Comparison of ENCODE assay signal across 26 cellular contexts in the genomic region with DNA sequence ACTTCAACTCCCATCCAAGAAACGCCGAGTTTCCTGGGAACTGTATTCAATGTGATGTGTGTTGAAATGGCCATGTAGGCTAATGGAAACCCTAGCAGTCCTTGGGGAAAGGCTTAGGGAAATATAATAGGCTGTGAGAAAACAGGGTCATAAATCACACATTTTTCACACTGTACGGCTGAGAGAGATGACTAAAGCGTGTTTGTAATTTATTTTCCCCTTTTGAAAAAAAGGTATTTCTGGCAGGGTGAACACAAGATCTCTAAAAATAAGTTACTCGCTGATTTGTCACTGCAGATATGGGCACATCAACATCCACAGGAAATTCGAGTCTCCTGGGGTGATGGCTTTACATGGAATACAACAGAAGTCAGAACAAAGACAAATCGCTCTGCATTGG.
DNase-seq lines count a peak whose midpoint lies in the region; ATAC-seq and TF ChIP-seq lines count a peak whose summit lies in the region.
"Had no signal": no experiment of that assay in that cellular context is flagged by ENCODE, and none has a peak within 500 bp of the region (broad histone marks: within the 10 kb centered on the region; RNA-seq: fewer than 3 reads in every experiment).

No MANE protein-coding gene starts in this region.

- TF ChIP-seq CTCF in astrocyte of the spinal cord (IDR thresholded peaks at IDR 0.05; ENCODE audit: low read depth, low read length) (no peak), nephron (IDR thresholded peaks at IDR 0.05; ENCODE audit: unreplicated experiment in 3 of 3) (no peak), GM10248 (IDR thresholded peaks at IDR 0.05; ENCODE audit: control extremely low read depth, extremely low read depth, low read depth, missing control alignments) (no peak), mucosa of descending colon (IDR thresholded peaks at IDR 0.05) (no peak)

- no peaks in the 10 kb centered on the region for H3K9me3 Mint-ChIP-seq in nephron

- intact Hi-C loops in mucosa of descending colon (cut with DNase I, micrococcal nuclease), result no loop called here

- H3K4me3 Mint-ChIP-seq in nephron, result peak overlapping the region in 1 of 3 experiments; percentile 32
- H3K4me3 Mint-ChIP-seq: CD8-positive, alpha-beta T cell; effector memory CD8-positive, alpha-beta T cell had no signal

- H3K36me3 Mint-ChIP-seq in nephron (ENCODE audit: low read depth), result no peaks in the 10 kb centered on the region
- H3K36me3 Mint-ChIP-seq: CD8-positive, alpha-beta T cell had no signal

- ATAC-seq in mucosa of descending colon, result no peak
- ATAC-seq: CD8-positive, alpha-beta T cell; effector memory CD8-positive, alpha-beta T cell; lower lobe of right lung; right lobe of liver; stimulated activated naive CD8-positive, alpha-beta T cell treated with anti-CD3 and anti-CD28 coated beads, Interleukin-15, Interleukin-2, amounts not matched to agents 100 U/mL and 50 U/mL, for 24 hours had no signal

- peaks cover 46% of the 10 kb centered on the region for H3K4me1 Mint-ChIP-seq in nephron

- H3K4me3 ChIP-seq in astrocyte of the spinal cord (ENCODE audit: low read depth, low read length), result no peak overlapping the region
- no peak overlapping the region for H3K4me3 ChIP-seq in mucosa of descending colon
- H3K4me3 ChIP-seq: esophagus squamous epithelium, hepatocyte, lower lobe of right lung, right lobe of liver, SJCRH30 had no signal

- in situ Hi-C loops in astrocyte of the spinal cord (cut with HindIII; ENCODE audit: low sequenced_read_pairs), result no loop called here

- no peaks in the 10 kb centered on the region for H3K36me3 ChIP-seq in mucosa of descending colon (ENCODE audit: low read depth)
- H3K36me3 ChIP-seq: esophagus squamous epithelium, lower lobe of right lung, right lobe of liver, SJCRH30 had no signal

- POLR2A ChIA-PET in GM10248 (lab: Yijun Ruan, JAX), result no interaction called here

- H3K9me3 ChIP-seq in mucosa of descending colon, result no peaks in the 10 kb centered on the region
- H3K9me3 ChIP-seq: esophagus squamous epithelium, lower lobe of right lung, right lobe of liver, SJCRH30 had no signal

- H3K27me3 Mint-ChIP-seq in nephron (ENCODE audit: low read depth), result peaks cover 13% of the 10 kb centered on the region
- H3K27me3 Mint-ChIP-seq: effector memory CD8-positive, alpha-beta T cell had no signal

- DNase-seq in SHP77 treated with DMSO at 0.1 percent for 48 hours (lab: John Stamatoyannopoulos, UW) (peak; percentile 43), SHP77 (lab: John Stamatoyannopoulos, UW) (no peak), astrocyte of the spinal cord (ENCODE audit: low read depth, low spot score) (peak; percentile 53), OCI-M2 (lab: John Stamatoyannopoulos, UW; ENCODE audit: unreplicated experiment) (no peak), GM10248 (ENCODE audit: extremely low spot score) (no peak), mucosa of descending colon (no peak)
- no peak for DNase-seq in stimulated activated CD4-positive, alpha-beta T cell treated with anti-CD3 and anti-CD28 coated beads, Interleukin-1b, Interleukin-23, amount 100 ng/mL, for 48 hours
- DNase-seq: activated CD4-positive, alpha-beta T cell treated with anti-CD3 and anti-CD28 coated beads, Interleukin-2, amount 50 U/mL, for 48 hours; activated gamma-delta T cell treated with Interleukin-2 at 50 U/mL for 16 hours; amniotic stem cell; CD8-positive, alpha-beta T cell; cerebellar nuclear complex; DND-41; effector memory CD8-positive, alpha-beta T cell; esophagus squamous epithelium; KBM-7; lower lobe of right lung; occipital lobe; OCI-M1; right lobe of liver; stimulated activated CD4-positive, alpha-beta T cell treated with anti-CD3 and anti-CD28 coated beads, Interleukin-2, amount 100 ng/mL, for 24 hours; stimulated activated naive CD8-positive, alpha-beta T cell treated with anti-CD3 and anti-CD28 coated beads, Interleukin-15, Interleukin-2, amounts not matched to agents 100 U/mL and 50 U/mL, for 24 hours; T-helper 2 cell had no signal

- H3K27ac Mint-ChIP-seq in nephron, result peak overlapping the region; percentile 11 to 75 (median 59)
- H3K27ac Mint-ChIP-seq: CD8-positive, alpha-beta T cell; effector memory CD8-positive, alpha-beta T cell had no signal

- no peaks in the 10 kb centered on the region for H3K4me1 ChIP-seq in mucosa of descending colon (ENCODE audit: low read depth)
- H3K4me1 ChIP-seq: lower lobe of right lung, right lobe of liver had no signal

- CTCF ChIA-PET in GM10248 (lab: Yijun Ruan, JAX), result interaction anchor here (1.1 kb wide), 1 partner anchor 27 kb away, joined by 3 read pairs; no protein-coding TSS in a partner anchor

Comparison
In these comparisons a context has a peak if more than half of its experiments do, and no peak if none do; other contexts are left out.
1. DNase-seq: peak in SHP77 treated with DMSO at 0.1 percent for 48 hours (single experiment) and astrocyte of the spinal cord (single experiment); none in SHP77 (0 of 2), OCI-M2 (single experiment), GM10248 (single experiment), mucosa of descending colon (0 of 3) and stimulated activated CD4-positive, alpha-beta T cell treated with anti-CD3 and anti-CD28 coated beads, Interleukin-1b, Interleukin-23, amount 100 ng/mL, for 48 hours (single experiment).